In the genomic region with DNA sequence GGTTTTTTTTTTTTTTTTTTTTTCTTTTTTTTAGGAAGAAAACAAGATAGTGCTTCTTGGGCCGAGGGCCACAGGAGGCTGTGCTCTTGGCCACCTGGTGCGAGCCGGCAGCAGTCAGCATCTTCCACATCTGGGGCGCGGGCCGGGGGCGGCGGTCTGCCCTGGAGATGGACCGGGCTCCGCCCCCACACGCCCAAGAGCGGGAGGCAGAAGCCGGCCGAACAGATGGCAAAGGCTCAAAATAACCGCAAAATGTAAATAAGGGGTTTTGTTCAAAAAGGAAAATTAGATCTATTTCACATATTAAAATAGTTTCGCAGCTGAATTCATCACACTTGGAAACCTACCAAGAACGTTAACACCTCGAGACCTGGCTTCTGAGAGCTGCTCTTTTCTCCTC, we compare ENCODE assay signal across 12 cellular contexts. TPM values are rescaled to one million over a fixed set of nuclear protein-coding genes. Genes with fewer than 3 reads are reported as not detected.
DNase-seq lines count a peak whose midpoint lies in the region; ATAC-seq and TF ChIP-seq lines count a peak whose summit lies in the region.
"Had no signal": no experiment of that assay in that cellular context is flagged by ENCODE, and none has a peak within 500 bp of the region (broad histone marks: within the 10 kb centered on the region; RNA-seq: fewer than 3 reads in every experiment).

No MANE protein-coding gene starts in this region.

- intact Hi-C loops in left lung (cut with DNase I): no loop called here

- H3K4me3 Mint-ChIP-seq in activated T-helper 17 cell treated with anti-CD3 and anti-CD28 coated beads, Interleukin-2, amount 50 U/mL, for 72 hours: no peak overlapping the region
- H3K4me3 Mint-ChIP-seq: T-helper 1 cell treated with Interleukin-12 subunit alpha and Interleukin-12 subunit beta and Interleukin-4 antibody, amounts not matched to agents 30 μg/mL and 1 μg/mL, for 36 hours had no signal

- H3K4me1 ChIP-seq in left lung: peaks cover 0 to 55% of the 10 kb centered on the region in 2 donors
- peaks cover 19% of the 10 kb centered on the region for H3K4me1 ChIP-seq in suprapubic skin

- no peak overlapping the region for H3K4me3 ChIP-seq in left lung
- H3K4me3 ChIP-seq in suprapubic skin: no peak overlapping the region

- ATAC-seq in left lung: no peak
- no peak for ATAC-seq in activated T-helper 17 cell treated with anti-CD3 and anti-CD28 coated beads, Interleukin-2, amount 50 U/mL, for 72 hours (replicated peaks)

- no peaks in the 10 kb centered on the region for H3K27me3 ChIP-seq in left lung
- H3K27me3 ChIP-seq in suprapubic skin: no peaks in the 10 kb centered on the region

- H3K9me3 Mint-ChIP-seq in activated T-helper 17 cell treated with anti-CD3 and anti-CD28 coated beads, Interleukin-2, amount 50 U/mL, for 72 hours: no peaks in the 10 kb centered on the region
- H3K9me3 Mint-ChIP-seq: T-helper 1 cell treated with Interleukin-12 subunit alpha and Interleukin-12 subunit beta and Interleukin-4 antibody, amounts not matched to agents 30 μg/mL and 1 μg/mL, for 36 hours had no signal

- DNase-seq in NCI-H2171 (lab: John Stamatoyannopoulos, UW) (peak; percentile 85), left lung (peak; percentile 35 to 72), suprapubic skin (ENCODE audit: low spot score in 2 of 2) (no peak), SIG-M5 treated with dmso at 0.1 percent for 504 hours (lab: John Stamatoyannopoulos, UW; ENCODE audit: unreplicated experiment) (no peak), GDM1 (lab: John Stamatoyannopoulos, UW) (no peak), NOMO-1 treated with DMSO at 0.1 percent for 48 hours (lab: John Stamatoyannopoulos, UW; ENCODE audit: unreplicated experiment) (no peak)
- DNase-seq: COR-L47, NCI-H1048, NCI-H774 had no signal

- H3K36me3 ChIP-seq in left lung: peaks cover 0 to 69% of the 10 kb centered on the region in 2 donors
- peaks cover 49% of the 10 kb centered on the region for H3K36me3 ChIP-seq in suprapubic skin

- no peaks in the 10 kb centered on the region for H3K9me3 ChIP-seq in left lung
- H3K9me3 ChIP-seq in suprapubic skin: no peaks in the 10 kb centered on the region

- 70% methylated on average over 18 of the region's 18 CpGs for WGBS in suprapubic skin

- H3K4me1 Mint-ChIP-seq in activated T-helper 17 cell treated with anti-CD3 and anti-CD28 coated beads, Interleukin-2, amount 50 U/mL, for 72 hours: no peaks in the 10 kb centered on the region

- H3K27me3 Mint-ChIP-seq in activated T-helper 17 cell treated with anti-CD3 and anti-CD28 coated beads, Interleukin-2, amount 50 U/mL, for 72 hours: no peaks in the 10 kb centered on the region

- H3K27ac Mint-ChIP-seq in activated T-helper 17 cell treated with anti-CD3 and anti-CD28 coated beads, Interleukin-2, amount 50 U/mL, for 72 hours: no peak overlapping the region
- H3K27ac Mint-ChIP-seq: T-helper 1 cell treated with Interleukin-12 subunit alpha and Interleukin-12 subunit beta and Interleukin-4 antibody, amounts not matched to agents 30 μg/mL and 1 μg/mL, for 36 hours had no signal

- TF ChIP-seq CTCF in left lung (IDR thresholded peaks at IDR 0.05): no peak
- no peak for TF ChIP-seq CTCF in suprapubic skin (IDR thresholded peaks at IDR 0.05)

- TF ChIP-seq POLR2A in suprapubic skin (IDR thresholded peaks at IDR 0.05): no peak

- H3K36me3 Mint-ChIP-seq in activated T-helper 17 cell treated with anti-CD3 and anti-CD28 coated beads, Interleukin-2, amount 50 U/mL, for 72 hours (ENCODE audit: low read depth): no peaks in the 10 kb centered on the region

- H3K27ac ChIP-seq in cingulate gyrus (ENCODE audit: low read depth, low read length) (peak overlapping the region; percentile 79), left lung (peak overlapping the region; percentile 68 to 80), suprapubic skin (peak overlapping the region; percentile 67)

- no peak for TF ChIP-seq EP300 in suprapubic skin (IDR thresholded peaks at IDR 0.05)

RNA-seq across cellular contexts. Expression of gene UBAC1, which starts 51.5 kb away (rescaled TPM):
- total RNA-seq in left lung (10 to 100 TPM; 28.5 to 40.2 TPM), suprapubic skin (10 to 100 TPM; 68.2 to 94.5 (median 83.8) TPM)
- total RNA-seq in activated T-helper 17 cell treated with anti-CD3 and anti-CD28 coated beads, Interleukin-2, amount 50 U/mL, for 72 hours: 10 to 100 TPM; 37.8 to 39.8 TPM

Comparison
In these comparisons a context has a peak if more than half of its experiments do, and no peak if none do; other contexts are left out.
1. DNase-seq: peak in NCI-H2171 (single experiment) and left lung (2 of 2); none in suprapubic skin (0 of 2), SIG-M5 treated with dmso at 0.1 percent for 504 hours (single experiment), GDM1 (single experiment) and NOMO-1 treated with DMSO at 0.1 percent for 48 hours (single experiment).
2. Peak in every context shown above with its lines, with median percentiles within 50 percentile points of each other: H3K27ac ChIP-seq.